Comparison of ENCODE assay signal across 2 cellular contexts in the genomic region with DNA sequence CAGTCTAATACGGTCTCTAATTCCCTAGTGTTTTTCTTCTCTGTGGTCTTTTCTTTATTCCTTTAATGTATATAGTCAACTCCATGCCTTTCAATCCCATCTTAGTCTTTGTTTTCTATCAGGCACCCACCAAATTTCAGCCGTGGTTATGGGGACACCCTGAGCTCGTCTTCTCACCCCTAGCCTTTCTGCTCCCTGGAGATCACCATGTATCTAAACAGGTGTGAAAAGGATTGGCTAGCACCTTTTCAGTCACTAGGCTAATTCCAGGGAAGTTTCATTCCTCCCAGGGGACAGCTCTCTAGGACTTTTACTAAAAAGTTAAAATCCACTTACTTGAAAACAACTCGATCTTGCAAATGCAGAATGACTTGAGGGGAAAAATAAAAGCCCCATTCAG.
TF ChIP-seq lines count a peak whose summit lies in the region.

No MANE protein-coding gene starts in this region.

TF ChIP-seq in WTC11, 78 proteins besides CTCF, POLR2A, EP300 and RAD21:
- TF ChIP-seq, protein P1, sequence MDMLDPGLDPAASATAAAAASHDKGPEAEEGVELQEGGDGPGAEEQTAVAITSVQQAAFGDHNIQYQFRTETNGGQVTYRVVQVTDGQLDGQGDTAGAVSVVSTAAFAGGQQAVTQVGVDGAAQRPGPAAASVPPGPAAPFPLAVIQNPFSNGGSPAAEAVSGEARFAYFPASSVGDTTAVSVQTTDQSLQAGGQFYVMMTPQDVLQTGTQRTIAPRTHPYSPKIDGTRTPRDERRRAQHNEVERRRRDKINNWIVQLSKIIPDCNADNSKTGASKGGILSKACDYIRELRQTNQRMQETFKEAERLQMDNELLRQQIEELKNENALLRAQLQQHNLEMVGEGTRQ (CRISPR knock-in tag; IDR thresholded peaks at IDR 0.05), result no peak
- TF ChIP-seq ZNF232 (CRISPR knock-in tag; IDR thresholded peaks at IDR 0.05) (no peak), SMAD4 (CRISPR knock-in tag; IDR thresholded peaks at IDR 0.05) (no peak), ZNF263 (CRISPR knock-in tag; IDR thresholded peaks at IDR 0.05; ENCODE audit: low read depth) (no peak), IRF2 (CRISPR knock-in tag; IDR thresholded peaks at IDR 0.05; ENCODE audit: borderline replicate concordance, low read depth) (no peak), ZBTB21 (CRISPR knock-in tag; IDR thresholded peaks at IDR 0.05; ENCODE audit: borderline replicate concordance) (no peak)
- TF ChIP-seq, protein P2, sequence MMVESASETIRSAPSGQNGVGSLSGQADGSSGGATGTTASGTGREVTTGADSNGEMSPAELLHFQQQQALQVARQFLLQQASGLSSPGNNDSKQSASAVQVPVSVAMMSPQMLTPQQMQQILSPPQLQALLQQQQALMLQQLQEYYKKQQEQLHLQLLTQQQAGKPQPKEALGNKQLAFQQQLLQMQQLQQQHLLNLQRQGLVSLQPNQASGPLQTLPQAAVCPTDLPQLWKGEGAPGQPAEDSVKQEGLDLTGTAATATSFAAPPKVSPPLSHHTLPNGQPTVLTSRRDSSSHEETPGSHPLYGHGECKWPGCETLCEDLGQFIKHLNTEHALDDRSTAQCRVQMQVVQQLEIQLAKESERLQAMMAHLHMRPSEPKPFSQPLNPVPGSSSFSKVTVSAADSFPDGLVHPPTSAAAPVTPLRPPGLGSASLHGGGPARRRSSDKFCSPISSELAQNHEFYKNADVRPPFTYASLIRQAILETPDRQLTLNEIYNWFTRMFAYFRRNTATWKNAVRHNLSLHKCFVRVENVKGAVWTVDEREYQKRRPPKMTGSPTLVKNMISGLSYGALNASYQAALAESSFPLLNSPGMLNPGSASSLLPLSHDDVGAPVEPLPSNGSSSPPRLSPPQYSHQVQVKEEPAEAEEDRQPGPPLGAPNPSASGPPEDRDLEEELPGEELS (CRISPR knock-in tag; IDR thresholded peaks at IDR 0.05), result no peak
- TF ChIP-seq, protein P3, sequence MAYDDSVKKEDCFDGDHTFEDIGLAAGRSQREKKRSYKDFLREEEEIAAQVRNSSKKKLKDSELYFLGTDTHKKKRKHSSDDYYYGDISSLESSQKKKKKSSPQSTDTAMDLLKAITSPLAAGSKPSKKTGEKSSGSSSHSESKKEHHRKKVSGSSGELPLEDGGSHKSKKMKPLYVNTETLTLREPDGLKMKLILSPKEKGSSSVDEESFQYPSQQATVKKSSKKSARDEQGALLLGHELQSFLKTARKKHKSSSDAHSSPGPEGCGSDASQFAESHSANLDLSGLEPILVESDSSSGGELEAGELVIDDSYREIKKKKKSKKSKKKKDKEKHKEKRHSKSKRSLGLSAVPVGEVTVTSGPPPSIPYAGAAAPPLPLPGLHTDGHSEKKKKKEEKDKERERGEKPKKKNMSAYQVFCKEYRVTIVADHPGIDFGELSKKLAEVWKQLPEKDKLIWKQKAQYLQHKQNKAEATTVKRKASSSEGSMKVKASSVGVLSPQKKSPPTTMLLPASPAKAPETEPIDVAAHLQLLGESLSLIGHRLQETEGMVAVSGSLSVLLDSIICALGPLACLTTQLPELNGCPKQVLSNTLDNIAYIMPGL (CRISPR knock-in tag; IDR thresholded peaks at IDR 0.05), result no peak

TF ChIP-seq in neural cell, 6 proteins besides CTCF, POLR2A, EP300 and RAD21:
- no peak for TF ChIP-seq SMC3 (conservative IDR thresholded peaks at IDR 0.05; ENCODE audit: poor library complexity)
- no peak for TF ChIP-seq TAF1 (IDR thresholded peaks at IDR 0.05; ENCODE audit: low read depth)
- TF ChIP-seq POLR2AphosphoS5 (IDR thresholded peaks at IDR 0.05), result no peak
